ENCODE assay signal across 18 cellular contexts in the genomic region with DNA sequence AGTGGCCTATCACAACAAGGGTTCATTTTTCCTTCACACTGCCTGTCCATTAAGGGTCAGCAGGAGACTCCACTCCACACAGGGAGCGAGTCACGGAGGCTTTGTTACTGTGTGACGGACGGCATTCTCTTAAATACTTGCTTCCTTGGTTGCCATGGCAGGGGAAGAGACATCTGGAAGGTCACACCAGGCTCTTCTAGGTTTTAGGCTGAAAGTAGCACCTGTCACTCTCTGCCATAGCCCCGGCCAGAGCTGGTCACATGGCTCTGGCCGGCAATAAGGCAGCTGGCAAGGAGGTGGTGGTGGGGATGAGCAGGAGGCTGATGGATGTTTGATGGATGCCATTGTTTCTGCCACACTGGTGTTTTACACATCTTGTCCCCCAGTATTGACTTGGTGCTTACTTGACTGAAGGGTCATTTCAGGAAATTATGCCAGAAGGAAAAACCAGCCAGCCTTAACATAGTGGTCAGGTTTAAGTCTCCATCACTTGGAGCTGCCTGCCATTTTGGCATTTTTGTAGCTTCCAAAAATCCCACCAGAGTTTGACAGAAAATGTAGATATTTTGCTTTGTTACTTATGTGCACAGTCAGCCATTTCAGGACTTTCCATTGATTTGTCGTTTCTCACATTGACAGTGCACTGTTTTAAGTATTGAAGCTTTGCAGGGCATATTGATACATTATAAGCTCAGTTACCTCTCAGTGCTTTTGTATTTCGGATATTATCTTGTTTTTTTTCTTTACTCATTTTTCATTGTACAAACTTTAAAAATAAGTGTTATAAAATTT.
A peak's percentile ranks its signal among the peaks of the same experiment; 100 is the strongest.
DNase-seq lines count a peak whose midpoint lies in the region; ATAC-seq and TF ChIP-seq lines count a peak whose summit lies in the region.
"Had no signal": no experiment of that assay in that cellular context is flagged by ENCODE, and none has a peak within 500 bp of the region (broad histone marks: within the 10 kb centered on the region; RNA-seq: fewer than 3 reads in every experiment).

No MANE protein-coding gene starts in this region.

- intact Hi-C loops in left ventricle myocardium inferior (cut with micrococcal nuclease) = no loop called here

- H3K9me3 ChIP-seq in cardiac muscle cell (ENCODE audit: low read depth) (no peaks in the 10 kb centered on the region), left ventricle myocardium inferior (replicated peaks) (no peaks in the 10 kb centered on the region)
- H3K9me3 ChIP-seq: BLaER1, HAP-1, SK-N-SH had no signal

- ATAC-seq in GM21529 (IDR thresholded peaks at IDR 0.05; ENCODE audit: unreplicated experiment) (no peak), HG03378 (IDR thresholded peaks at IDR 0.05; ENCODE audit: unreplicated experiment) (no peak), GM19455 (IDR thresholded peaks at IDR 0.05; ENCODE audit: unreplicated experiment) (no peak)
- ATAC-seq: CD8-positive, alpha-beta T cell had no signal

- H3K4me3 ChIP-seq in cardiac muscle cell (no peak overlapping the region), left ventricle myocardium inferior (no peak overlapping the region)
- H3K4me3 ChIP-seq: BLaER1, HAP-1 had no signal

- H3K4me1 ChIP-seq in cardiac muscle cell (ENCODE audit: low read depth) (peaks cover 17% of the 10 kb centered on the region), left ventricle myocardium inferior (no peaks in the 10 kb centered on the region)
- H3K4me1 ChIP-seq: HAP-1 had no signal

- DNase-seq in cardiac muscle cell (ENCODE audit: low read depth in 1 of 2, low spot score in 1 of 2) (no peak), left ventricle myocardium inferior (no peak), NCI-H82 treated with DMSO at 0.1 percent for 48 hours (lab: John Stamatoyannopoulos, UW; ENCODE audit: unreplicated experiment) (peak; percentile 15), islet precursor cell (peak; percentile 29), HuH-7.5 (ENCODE audit: low spot score) (no peak)
- DNase-seq: CD8-positive, alpha-beta T cell; KG1; NCI-H1048; NCI-H2081 treated with DMSO at 0.1 percent for 48 hours; NCI-H446 treated with DMSO at 0.1 percent for 48 hours; Right ventricle myocardium superior; SK-N-SH had no signal

- peak overlapping the region; percentile 71 for H3K27ac ChIP-seq in cardiac muscle cell
- H3K27ac ChIP-seq in left ventricle myocardium inferior (replicated peaks) = no peak overlapping the region
- H3K27ac ChIP-seq: BLaER1, HL-60 had no signal

- H3K27me3 ChIP-seq in cardiac muscle cell (no peaks in the 10 kb centered on the region), left ventricle myocardium inferior (ENCODE audit: low read depth) (peaks cover 39% of the 10 kb centered on the region)
- H3K27me3 ChIP-seq: BLaER1 had no signal

- no peak for TF ChIP-seq CTCF in cardiac muscle cell (IDR thresholded peaks at IDR 0.05; ENCODE audit: low read depth, low read length)
- TF ChIP-seq CTCF in left ventricle myocardium inferior (IDR thresholded peaks at IDR 0.05; ENCODE audit: borderline replicate concordance) = no peak

- H3K36me3 ChIP-seq in cardiac muscle cell (no peaks in the 10 kb centered on the region), left ventricle myocardium inferior (no peaks in the 10 kb centered on the region)
- H3K36me3 ChIP-seq: BLaER1, HAP-1 had no signal

Comparison
In these comparisons a context has a peak if more than half of its experiments do, and no peak if none do; other contexts are left out.
1. DNase-seq: peak in NCI-H82 treated with DMSO at 0.1 percent for 48 hours (single experiment) and islet precursor cell (single experiment); none in cardiac muscle cell (0 of 2), left ventricle myocardium inferior (single experiment) and HuH-7.5 (single experiment).